ENCODE assay signal across 21 cellular contexts in the genomic region with DNA sequence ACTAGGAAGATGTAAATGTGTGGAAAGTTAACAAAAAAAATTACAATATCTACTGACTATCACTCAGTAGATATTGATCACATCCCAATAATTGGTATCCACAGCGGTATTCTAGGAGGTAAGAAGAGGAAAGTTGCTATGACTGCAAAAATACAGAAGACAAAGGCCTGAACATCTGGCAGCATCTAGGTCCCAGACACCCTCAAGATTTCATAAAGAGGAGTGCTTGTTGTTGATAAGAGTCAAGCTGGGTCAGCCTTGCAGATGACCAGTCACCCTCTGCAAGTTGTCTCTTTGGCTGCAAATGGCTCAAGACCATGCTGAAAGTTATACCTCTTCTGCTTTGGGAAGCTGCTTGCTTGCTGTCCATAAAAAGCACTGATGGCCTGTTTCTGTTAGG.
"Had no signal": no experiment of that assay in that cellular context is flagged by ENCODE, and none has a peak within 500 bp of the region (broad histone marks: within the 10 kb centered on the region; RNA-seq: fewer than 3 reads in every experiment).

No MANE protein-coding gene starts in this region.

- H3K4me3 ChIP-seq: left ventricle myocardium inferior, lung, mucosa of descending colon, ovary, right atrium auricular region, right lobe of liver, smooth muscle cell, tibial nerve, uterus had no signal

- H3K4me1 ChIP-seq: left ventricle myocardium inferior, right atrium auricular region had no signal

- H3K27me3 ChIP-seq: ovary, right atrium auricular region, right lobe of liver, tibial nerve, uterus had no signal

- H3K9me3 ChIP-seq: mucosa of descending colon, ovary, right atrium auricular region, right lobe of liver, uterus had no signal

- H3K27ac ChIP-seq: left ventricle myocardium inferior, ovary, right atrium auricular region, right lobe of liver, tibial nerve, uterus had no signal

- H3K4me2 ChIP-seq: smooth muscle cell had no signal

- ATAC-seq: mucosa of descending colon; naive thymus-derived CD4-positive, alpha-beta T cell; natural killer cell treated with Interleukin-12 subunit alpha and Interleukin-12 subunit beta and Interleukin-15 and Interleukin-18, amount 100 ng/mL, for 72 hours; right lobe of liver; stimulated activated memory B cell treated with anti-CD40 and anti-IgM and Interleukin-4, amounts not matched to agents 10 μg/mL and 1 μg/mL and 100 μg/mL, for 72 hours; stimulated activated naive CD8-positive, alpha-beta T cell treated with anti-CD3 and anti-CD28 coated beads, Interleukin-15, amount 100 ng/mL, for 72 hours had no signal

- H3K36me3 ChIP-seq: left ventricle myocardium inferior, ovary, right atrium auricular region, right lobe of liver, tibial nerve, uterus had no signal

- DNase-seq: islet precursor cell; left ventricle myocardium inferior; midbrain; mucosa of descending colon; naive thymus-derived CD4-positive, alpha-beta T cell; ovary; right lobe of liver; stimulated activated CD4-positive, alpha-beta T cell treated with anti-CD3 and anti-CD28 coated beads, Interleukin-1b, Interleukin-23, amount 100 ng/mL, for 48 hours; stimulated activated CD4-positive, alpha-beta T cell treated with anti-CD3 and anti-CD28 coated beads, Interleukin-2, amount 100 ng/mL, for 48 hours; stimulated activated CD4-positive, alpha-beta T cell treated with anti-CD3 and anti-CD28 coated beads, Interleukin-4, amount 100 ng/mL, for 4 hours; stimulated activated CD8-positive, alpha-beta memory T cell treated with anti-CD3 and anti-CD28 coated beads, Interleukin-4, amount 100 ng/mL, for 48 hours; stimulated activated naive CD4-positive, alpha-beta T cell treated with Interleukin-2 at 50 U/mL for 16 hours; stimulated activated naive CD8-positive, alpha-beta T cell treated with anti-CD3 and anti-CD28 coated beads, Interleukin-15, amount 100 ng/mL, for 72 hours; substantia nigra; uterus had no signal
